Comparison of ENCODE assay signal across 22 cellular contexts in genomic region chr6:63671098-63671754, GRCh38. TPM values are rescaled to one million over a fixed set of nuclear protein-coding genes. Genes with fewer than 3 reads are reported as not detected.
DNase-seq lines count a peak whose midpoint lies in the region; ATAC-seq and TF ChIP-seq lines count a peak whose summit lies in the region.
"Had no signal": no experiment of that assay in that cellular context is flagged by ENCODE, and none has a peak within 500 bp of the region (broad histone marks: within the 10 kb centered on the region; RNA-seq: fewer than 3 reads in every experiment).

No MANE protein-coding gene starts in this region.

- no peak overlapping the region for H3K14ac ChIP-seq in trophoblast cell (ENCODE audit: low read length)

- H3K79me2 ChIP-seq in trophoblast cell (ENCODE audit: control insufficient read depth, insufficient read depth, low read length, poor library complexity): no peaks in the 10 kb centered on the region

- no peak overlapping the region for H3K4me2 ChIP-seq in trophoblast cell (ENCODE audit: low read length)

- no peak overlapping the region for H3K23ac ChIP-seq in trophoblast cell (ENCODE audit: low read length)

- TF ChIP-seq CTCF in C4-2B (conservative IDR thresholded peaks at IDR 0.05) (no peak), LNCaP clone FGC (IDR thresholded peaks at IDR 0.05; ENCODE audit: control insufficient read depth, extremely low read depth, insufficient read depth) (no peak), left lung (IDR thresholded peaks at IDR 0.05) (no peak), GM13977 (IDR thresholded peaks at IDR 0.05; ENCODE audit: extremely low read depth, insufficient read depth, missing control alignments) (no peak)

- H3K4ac ChIP-seq in trophoblast cell (ENCODE audit: low read depth, low read length): peak overlapping the region; percentile 71

- H2BK120ac ChIP-seq in trophoblast cell (ENCODE audit: insufficient read depth, low read length, poor library complexity): no peak overlapping the region

- peaks cover 0 to 15% of the 10 kb centered on the region in 2 donors for H3K4me1 ChIP-seq in left lung
- H3K4me1 ChIP-seq in trophoblast cell (ENCODE audit: control insufficient read depth in 1 of 2, insufficient read depth in 2 of 2, low read length in 2 of 2): no peaks in the 10 kb centered on the region

- H3K4me3 ChIP-seq in LNCaP clone FGC (ENCODE audit: low read depth, low read length): no peak overlapping the region
- no peak overlapping the region for H3K4me3 ChIP-seq in left lung
- no peak overlapping the region for H3K4me3 ChIP-seq in trophoblast cell (ENCODE audit: low read depth, low read length)
- H3K4me3 ChIP-seq: K562, SK-N-MC had no signal

- no peaks in the 10 kb centered on the region for H3K9me3 ChIP-seq in left lung
- H3K9me3 ChIP-seq in trophoblast cell (ENCODE audit: insufficient read depth, low read depth, low read length): no peaks in the 10 kb centered on the region
- H3K9me3 ChIP-seq: Caco-2 had no signal

- H2AFZ ChIP-seq in trophoblast cell (ENCODE audit: insufficient read depth, low read length, poor library complexity): no peak overlapping the region

- no peak overlapping the region for H2BK5ac ChIP-seq in trophoblast cell (ENCODE audit: low read depth, low read length, poor library complexity)

- ATAC-seq in left lung: peak; percentile 95
- no peak for ATAC-seq in HG02588 (IDR thresholded peaks at IDR 0.05; ENCODE audit: unreplicated experiment)
- no peak for ATAC-seq in GM21526 (IDR thresholded peaks at IDR 0.05; ENCODE audit: low FRiP score, unreplicated experiment)
- ATAC-seq: K562 had no signal

- H2BK12ac ChIP-seq in trophoblast cell (ENCODE audit: low read length): no peak overlapping the region

- no peak overlapping the region for H2AK5ac ChIP-seq in trophoblast cell (ENCODE audit: low read length)

- H3K9ac ChIP-seq in trophoblast cell (ENCODE audit: low read length): no peak overlapping the region

- in situ Hi-C loops in GM13977 (cut with MboI; ENCODE audit: low pct_unique_long_range_greater_than_20kb, low sequenced_read_pairs, unreplicated experiment): no loop called here

- no peaks in the 10 kb centered on the region for H3K27me3 ChIP-seq in left lung
- no peaks in the 10 kb centered on the region for H3K27me3 ChIP-seq in trophoblast cell (ENCODE audit: insufficient read depth, low read length)

- peak overlapping the region; percentile 28 for H3K27ac ChIP-seq in C4-2B
- H3K27ac ChIP-seq in left lung: no peak overlapping the region
- H3K27ac ChIP-seq in trophoblast cell (ENCODE audit: low read depth, low read length): no peak overlapping the region
- H3K27ac ChIP-seq: SK-N-MC had no signal

- WGBS in trophoblast cell (ENCODE audit: extremely low coverage, insufficient coverage, insufficient read length): no CpG with 5 or more reads among the region's 6 CpGs

- intact Hi-C loops in left lung (cut with DNase I): no loop called here

- H3K18ac ChIP-seq in trophoblast cell (ENCODE audit: low read length): no peak overlapping the region

- H3K79me1 ChIP-seq in trophoblast cell (ENCODE audit: low read length): no peaks in the 10 kb centered on the region

- peaks cover 0 to 3% of the 10 kb centered on the region in 2 donors for H3K36me3 ChIP-seq in left lung
- H3K36me3 ChIP-seq in trophoblast cell (ENCODE audit: control insufficient read depth in 1 of 2, insufficient read depth in 2 of 2, low read length in 2 of 2): peaks cover 0 to 3% of the 10 kb centered on the region in 2 experiments

- DNase-seq in LNCaP clone FGC (ENCODE audit: low read depth) (peak; percentile 38), left lung (no peak), trophoblast cell (no peak), GM13977 (ENCODE audit: low spot score) (no peak), MV-4-11 (lab: John Stamatoyannopoulos, UW) (no peak)
- DNase-seq: 8988T; ACHN; Caco-2; CD4-positive, CD25-positive, alpha-beta regulatory T cell; GF-D8; H7; Kasumi-1; NCI-H1694 treated with DMSO at 0.1 percent for 48 hours; NCI-H2081; NCI-H2227 treated with DMSO at 0.1 percent for 48 hours; NCI-H526 treated with DMSO at 0.1 percent for 48 hours; SIG-M5 had no signal

- H4K8ac ChIP-seq in trophoblast cell (ENCODE audit: low read depth, low read length): no peak overlapping the region

- H4K91ac ChIP-seq in trophoblast cell (ENCODE audit: low read depth, low read length): no peak overlapping the region

- no peak overlapping the region for H4K12ac ChIP-seq in trophoblast cell (ENCODE audit: low read depth, low read length)

RNA-seq across cellular contexts. Expression of gene PHF3, which starts 35.6 kb away (rescaled TPM):
- total RNA-seq in left lung: 10 to 100 TPM; 44.5 to 46.0 TPM
- 19.7 and 21.5 TPM in 2 replicates for polyA plus RNA-seq in trophoblast cell (2013)
